In genomic region chr15:79516646-79517045, GRCh38 we compare ENCODE assay signal across 27 cellular contexts.
"Had no signal": no experiment of that assay in that cellular context is flagged by ENCODE, and none has a peak within 500 bp of the region (broad histone marks: within the 10 kb centered on the region; RNA-seq: fewer than 3 reads in every experiment).

No MANE protein-coding gene starts in this region.

- H3K27me3 ChIP-seq: pancreas, right lobe of liver, sigmoid colon, thyroid gland, tibial nerve, vagina had no signal

- H3K36me3 ChIP-seq: neutrophil, pancreas, prostate gland, right lobe of liver, sigmoid colon, stomach, thoracic aorta, thyroid gland, tibial nerve, vagina had no signal

- H3K9me3 ChIP-seq: neutrophil, pancreas, prostate gland, right lobe of liver, sigmoid colon, stomach, thoracic aorta, thyroid gland, tibial nerve, vagina had no signal

- DNase-seq: naive thymus-derived CD8-positive, alpha-beta T cell; nephron progenitor cell; nucleus accumbens; pancreas; retina; right cardiac atrium; right lobe of liver; sigmoid colon; small intestine; stimulated activated CD4-positive, alpha-beta T cell treated with anti-CD3 and anti-CD28 coated beads, Interleukin-15, amount 100 ng/mL, for 24 hours; stimulated activated CD4-positive, alpha-beta T cell treated with anti-CD3 and anti-CD28 coated beads, Interleukin-2, amount 100 ng/mL, for 24 hours; stimulated activated CD4-positive, alpha-beta T cell treated with anti-CD3 and anti-CD28 coated beads, Interleukin-2, amount 100 ng/mL, for 48 hours; stimulated activated CD4-positive, alpha-beta T cell treated with anti-CD3 and anti-CD28 coated beads, Interleukin-4, amount 100 ng/mL, for 24 hours; stimulated activated naive B cell treated with anti-CD40 and anti-IgM and Interleukin-4, amounts not matched to agents 10 μg/mL and 1 μg/mL and 100 μg/mL, for 72 hours; stimulated activated naive CD4-positive, alpha-beta T cell treated with Interleukin-2 at 50 U/mL for 16 hours; stomach; thyroid gland; trophoblast cell had no signal

- H3K4me3 ChIP-seq: pancreas, prostate gland, right lobe of liver, sigmoid colon, stomach, thoracic aorta, thyroid gland, tibial nerve, vagina had no signal

- H3K4me1 Mint-ChIP-seq: naive thymus-derived CD8-positive, alpha-beta T cell; neural crest cell; stimulated activated effector memory CD8-positive, alpha-beta T cell treated with anti-CD3 and anti-CD28 coated beads, Interleukin-12 subunit alpha, Interleukin-12 subunit beta, amount 100 ng/mL, for 72 hours had no signal

- H3K4me1 ChIP-seq: pancreas, prostate gland, sigmoid colon, stomach, thyroid gland, tibial nerve, vagina had no signal

- H3K27ac Mint-ChIP-seq: naive thymus-derived CD8-positive, alpha-beta T cell; natural killer cell treated with Interleukin-12 subunit alpha and Interleukin-12 subunit beta and Interleukin-15 and Interleukin-18, amount 100 ng/mL, for 72 hours; nephron progenitor cell; stimulated activated effector memory CD8-positive, alpha-beta T cell treated with anti-CD3 and anti-CD28 coated beads, Interleukin-12 subunit alpha, Interleukin-12 subunit beta, amount 100 ng/mL, for 72 hours; stimulated activated naive B cell treated with anti-CD40 and anti-IgM and Interleukin-4, amounts not matched to agents 10 μg/mL and 1 μg/mL and 100 μg/mL, for 72 hours; stimulated activated naive CD8-positive, alpha-beta T cell treated with anti-CD3 and anti-CD28 coated beads, Interleukin-15, Interleukin-2, amounts not matched to agents 100 ng/mL and 50 ng/mL, for 24 hours had no signal

- H3K36me3 Mint-ChIP-seq: naive thymus-derived CD8-positive, alpha-beta T cell; natural killer cell treated with Interleukin-12 subunit alpha and Interleukin-12 subunit beta and Interleukin-15 and Interleukin-18, amount 100 ng/mL, for 72 hours; stimulated activated effector memory CD8-positive, alpha-beta T cell treated with anti-CD3 and anti-CD28 coated beads, Interleukin-12 subunit alpha, Interleukin-12 subunit beta, amount 100 ng/mL, for 72 hours; stimulated activated naive B cell treated with anti-CD40 and anti-IgM and Interleukin-4, amounts not matched to agents 10 μg/mL and 1 μg/mL and 100 μg/mL, for 72 hours had no signal

- H3K9me3 Mint-ChIP-seq: naive thymus-derived CD8-positive, alpha-beta T cell; natural killer cell treated with Interleukin-12 subunit alpha and Interleukin-12 subunit beta and Interleukin-15 and Interleukin-18, amount 100 ng/mL, for 72 hours; nephron progenitor cell; neural crest cell; stimulated activated effector memory CD8-positive, alpha-beta T cell treated with anti-CD3 and anti-CD28 coated beads, Interleukin-12 subunit alpha, Interleukin-12 subunit beta, amount 100 ng/mL, for 72 hours; stimulated activated naive B cell treated with anti-CD40 and anti-IgM and Interleukin-4, amounts not matched to agents 10 μg/mL and 1 μg/mL and 100 μg/mL, for 72 hours; stimulated activated naive CD8-positive, alpha-beta T cell treated with anti-CD3 and anti-CD28 coated beads, Interleukin-15, Interleukin-2, amounts not matched to agents 100 ng/mL and 50 ng/mL, for 24 hours had no signal

- H3K27ac ChIP-seq: neutrophil, pancreas, prostate gland, right lobe of liver, sigmoid colon, stomach, thoracic aorta, thyroid gland, tibial nerve, vagina had no signal

- H3K4me3 Mint-ChIP-seq: naive thymus-derived CD8-positive, alpha-beta T cell; natural killer cell treated with Interleukin-12 subunit alpha and Interleukin-12 subunit beta and Interleukin-15 and Interleukin-18, amount 100 ng/mL, for 72 hours; nephron progenitor cell; neural crest cell; stimulated activated effector memory CD8-positive, alpha-beta T cell treated with anti-CD3 and anti-CD28 coated beads, Interleukin-12 subunit alpha, Interleukin-12 subunit beta, amount 100 ng/mL, for 72 hours; stimulated activated naive B cell treated with anti-CD40 and anti-IgM and Interleukin-4, amounts not matched to agents 10 μg/mL and 1 μg/mL and 100 μg/mL, for 72 hours; stimulated activated naive CD8-positive, alpha-beta T cell treated with anti-CD3 and anti-CD28 coated beads, Interleukin-15, Interleukin-2, amounts not matched to agents 100 ng/mL and 50 ng/mL, for 24 hours had no signal

- ATAC-seq: naive thymus-derived CD8-positive, alpha-beta T cell; natural killer cell treated with Interleukin-12 subunit alpha and Interleukin-12 subunit beta and Interleukin-15 and Interleukin-18, amount 100 ng/mL, for 72 hours; pancreas; right cardiac atrium; right lobe of liver; stimulated activated effector memory CD8-positive, alpha-beta T cell treated with anti-CD3 and anti-CD28 coated beads, Interleukin-12 subunit alpha, Interleukin-12 subunit beta, amount 100 ng/mL, for 72 hours; stimulated activated naive B cell treated with anti-CD40 and anti-IgM and Interleukin-4, amounts not matched to agents 10 μg/mL and 1 μg/mL and 100 μg/mL, for 72 hours had no signal
